In genomic region chr7:39306028-39306570, GRCh38 we compare ENCODE assay signal across 27 cellular contexts.
"Had no signal": no experiment of that assay in that cellular context is flagged by ENCODE, and none has a peak within 500 bp of the region (broad histone marks: within the 10 kb centered on the region; RNA-seq: fewer than 3 reads in every experiment).

No MANE protein-coding gene starts in this region.

- H3K27ac Mint-ChIP-seq: activated CD8-positive, alpha-beta T cell treated with anti-CD3 and anti-CD28 coated beads, Interleukin-2, amount 10 ng/mL, durations not matched to agents 7 days and 5 days; activated naive CD8-positive, alpha-beta T cell; activated T-cell treated with anti-CD3 and anti-CD28 coated beads, Interleukin-2, amount 50 U/mL, for 24 hours; activated T-helper 1 cell treated with anti-CD3 and anti-CD28 coated beads, Interleukin-12 subunit alpha, Interleukin-12 subunit beta, Interleukin-2, Interleukin-4 antibody, amounts not matched to agents 30 ng/mL and 10 ng/mL and 1 ng/mL, durations not matched to agents 14 hours and 24 hours and 36 hours; brain; T-helper 1 cell treated with Interleukin-12 subunit alpha and Interleukin-12 subunit beta and Interleukin-4 antibody, amounts not matched to agents 30 μg/mL and 1 μg/mL, for 36 hours had no signal

- H3K36me3 ChIP-seq: SJSA1 had no signal

- H3K27me3 Mint-ChIP-seq: brain had no signal

- H3K4me1 Mint-ChIP-seq: central memory CD8-positive, alpha-beta T cell had no signal

- H3K9me3 Mint-ChIP-seq: activated T-cell treated with anti-CD3 and anti-CD28 coated beads, Interleukin-2, amount 50 U/mL, for 24 hours; activated T-helper 1 cell treated with anti-CD3 and anti-CD28 coated beads, Interleukin-12 subunit alpha, Interleukin-12 subunit beta, Interleukin-2, Interleukin-4 antibody, amounts not matched to agents 30 ng/mL and 10 ng/mL and 1 ng/mL, durations not matched to agents 14 hours and 24 hours and 36 hours; central memory CD8-positive, alpha-beta T cell; T-helper 1 cell treated with Interleukin-12 subunit alpha and Interleukin-12 subunit beta and Interleukin-4 antibody, amounts not matched to agents 30 μg/mL and 1 μg/mL, for 36 hours had no signal

- H3K27me3 ChIP-seq: SJSA1 had no signal

- DNase-seq: activated CD4-positive, alpha-beta T cell treated with anti-CD3 and anti-CD28 coated beads for 48 hours; activated CD4-positive, alpha-beta T cell treated with anti-CD3 and anti-CD28 coated beads, Interleukin-2, amount 50 U/mL, for 4 hours; activated CD4-positive, CD25-positive, alpha-beta regulatory T cell treated with anti-CD3 and anti-CD28 coated beads, Interleukin-2, amount 50 U/mL, for 72 hours; activated CD8-positive, alpha-beta T cell treated with anti-CD3 and anti-CD28 coated beads, Interleukin-2, amount 10 ng/mL, durations not matched to agents 7 days and 5 days; activated effector memory CD4-positive, alpha-beta T cell treated with Interleukin-2 at 50 U/mL for 16 hours; activated naive CD4-positive, alpha-beta T cell; activated T-cell treated with anti-CD3 and anti-CD28 coated beads, Interleukin-2, amount 50 U/mL, for 24 hours; amygdala; MV-4-11; NCI-H1092 treated with DMSO at 0.1 percent for 48 hours; NCI-H1417 treated with DMSO at 0.1 percent for 48 hours; NCI-H1694; NCI-H2029; NCI-H2107; NCI-H2171 treated with DMSO at 0.1 percent for 48 hours; NCI-H226; NCI-H526 treated with DMSO at 0.1 percent for 48 hours; NCI-H82; RPMI8226; SHP77 had no signal

- H3K4me3 Mint-ChIP-seq: activated CD8-positive, alpha-beta T cell treated with anti-CD3 and anti-CD28 coated beads, Interleukin-2, amount 10 ng/mL, durations not matched to agents 7 days and 5 days; activated naive CD8-positive, alpha-beta T cell; activated T-cell treated with anti-CD3 and anti-CD28 coated beads, Interleukin-2, amount 50 U/mL, for 24 hours; activated T-helper 1 cell treated with anti-CD3 and anti-CD28 coated beads, Interleukin-12 subunit alpha, Interleukin-12 subunit beta, Interleukin-2, Interleukin-4 antibody, amounts not matched to agents 30 ng/mL and 10 ng/mL and 1 ng/mL, durations not matched to agents 14 hours and 24 hours and 36 hours; brain; central memory CD8-positive, alpha-beta T cell; T-helper 1 cell treated with Interleukin-12 subunit alpha and Interleukin-12 subunit beta and Interleukin-4 antibody, amounts not matched to agents 30 μg/mL and 1 μg/mL, for 36 hours had no signal

- ATAC-seq: activated CD8-positive, alpha-beta T cell treated with anti-CD3 and anti-CD28 coated beads, Interleukin-2, amount 10 ng/mL, durations not matched to agents 7 days and 5 days; SK-N-SH treated with all-trans-retinoic acid at 6 μM for 48 hours had no signal

- H3K27ac ChIP-seq: SJSA1 had no signal

- H3K36me3 Mint-ChIP-seq: activated naive CD8-positive, alpha-beta T cell; brain had no signal

- H3K9me3 ChIP-seq: SJSA1 had no signal

- H3K4me3 ChIP-seq: SJSA1 had no signal

- H3K4me1 ChIP-seq: SJSA1 had no signal
